Comparison of ENCODE assay signal across 1 cellular context in the genomic region with DNA sequence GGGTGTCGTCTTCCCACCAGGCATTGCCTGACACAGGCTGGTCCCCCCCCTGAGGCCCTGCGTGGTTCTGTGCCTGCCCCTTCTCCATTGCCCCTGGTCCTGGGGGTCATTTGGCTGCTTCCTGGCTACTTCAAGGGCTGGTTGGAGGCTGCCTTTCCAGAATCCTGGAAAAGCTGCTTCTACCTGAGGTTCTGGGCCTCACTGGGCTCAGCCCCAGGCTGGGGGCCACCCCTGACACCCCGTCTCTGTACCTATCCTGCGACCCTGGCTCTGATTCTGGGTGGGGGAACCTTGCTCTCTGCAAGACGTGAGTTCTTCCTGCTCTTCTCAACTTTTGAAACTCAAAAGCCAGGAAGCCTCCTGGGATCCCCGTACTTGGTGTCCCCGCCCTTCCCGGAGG.
A peak's percentile ranks its signal among the peaks of the same experiment; 100 is the strongest.
TF ChIP-seq lines count a peak whose summit lies in the region.

No MANE protein-coding gene starts in this region.

TF ChIP-seq in HepG2, 621 proteins besides CTCF, POLR2A, EP300 and RAD21 (continued from another document):
- no peak for TF ChIP-seq THYN1 (CRISPR knock-in tag; IDR thresholded peaks at IDR 0.05; ENCODE audit: borderline replicate concordance, low read depth)
- no peak for TF ChIP-seq CENPT (CRISPR knock-in tag; IDR thresholded peaks at IDR 0.05; ENCODE audit: low read depth)
- no peak for TF ChIP-seq ZNF672 (CRISPR knock-in tag; IDR thresholded peaks at IDR 0.05)
- TF ChIP-seq TBP (CRISPR knock-in tag; IDR thresholded peaks at IDR 0.05): no peak
- no peak for TF ChIP-seq ZSCAN9 (CRISPR knock-in tag; IDR thresholded peaks at IDR 0.05; ENCODE audit: borderline replicate concordance)
- TF ChIP-seq, protein P1, sequence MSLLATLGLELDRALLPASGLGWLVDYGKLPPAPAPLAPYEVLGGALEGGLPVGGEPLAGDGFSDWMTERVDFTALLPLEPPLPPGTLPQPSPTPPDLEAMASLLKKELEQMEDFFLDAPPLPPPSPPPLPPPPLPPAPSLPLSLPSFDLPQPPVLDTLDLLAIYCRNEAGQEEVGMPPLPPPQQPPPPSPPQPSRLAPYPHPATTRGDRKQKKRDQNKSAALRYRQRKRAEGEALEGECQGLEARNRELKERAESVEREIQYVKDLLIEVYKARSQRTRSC (CRISPR knock-in tag; IDR thresholded peaks at IDR 0.05; ENCODE audit: low read depth): no peak
- TF ChIP-seq, protein P2, sequence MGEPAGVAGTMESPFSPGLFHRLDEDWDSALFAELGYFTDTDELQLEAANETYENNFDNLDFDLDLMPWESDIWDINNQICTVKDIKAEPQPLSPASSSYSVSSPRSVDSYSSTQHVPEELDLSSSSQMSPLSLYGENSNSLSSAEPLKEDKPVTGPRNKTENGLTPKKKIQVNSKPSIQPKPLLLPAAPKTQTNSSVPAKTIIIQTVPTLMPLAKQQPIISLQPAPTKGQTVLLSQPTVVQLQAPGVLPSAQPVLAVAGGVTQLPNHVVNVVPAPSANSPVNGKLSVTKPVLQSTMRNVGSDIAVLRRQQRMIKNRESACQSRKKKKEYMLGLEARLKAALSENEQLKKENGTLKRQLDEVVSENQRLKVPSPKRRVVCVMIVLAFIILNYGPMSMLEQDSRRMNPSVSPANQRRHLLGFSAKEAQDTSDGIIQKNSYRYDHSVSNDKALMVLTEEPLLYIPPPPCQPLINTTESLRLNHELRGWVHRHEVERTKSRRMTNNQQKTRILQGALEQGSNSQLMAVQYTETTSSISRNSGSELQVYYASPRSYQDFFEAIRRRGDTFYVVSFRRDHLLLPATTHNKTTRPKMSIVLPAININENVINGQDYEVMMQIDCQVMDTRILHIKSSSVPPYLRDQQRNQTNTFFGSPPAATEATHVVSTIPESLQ (CRISPR knock-in tag; conservative IDR thresholded peaks at IDR 0.05): no peak
- TF ChIP-seq SNAI1 (CRISPR knock-in tag; IDR thresholded peaks at IDR 0.05; ENCODE audit: borderline replicate concordance): no peak
- no peak for TF ChIP-seq JUNB (CRISPR knock-in tag; IDR thresholded peaks at IDR 0.05; ENCODE audit: borderline replicate concordance)
- TF ChIP-seq NFE2L1 (CRISPR knock-in tag; IDR thresholded peaks at IDR 0.05; ENCODE audit: borderline replicate concordance): no peak
- TF ChIP-seq SALL1 (CRISPR knock-in tag; IDR thresholded peaks at IDR 0.05): 0 out of 2 replicates have a peak, but pooled peaks have one; percentile 14
- TF ChIP-seq SRY (CRISPR knock-in tag; IDR thresholded peaks at IDR 0.05): no peak
- TF ChIP-seq ASH2L (IDR thresholded peaks at IDR 0.05; ENCODE audit: insufficient read length, low read depth, low read length): no peak
- TF ChIP-seq, protein P3, sequence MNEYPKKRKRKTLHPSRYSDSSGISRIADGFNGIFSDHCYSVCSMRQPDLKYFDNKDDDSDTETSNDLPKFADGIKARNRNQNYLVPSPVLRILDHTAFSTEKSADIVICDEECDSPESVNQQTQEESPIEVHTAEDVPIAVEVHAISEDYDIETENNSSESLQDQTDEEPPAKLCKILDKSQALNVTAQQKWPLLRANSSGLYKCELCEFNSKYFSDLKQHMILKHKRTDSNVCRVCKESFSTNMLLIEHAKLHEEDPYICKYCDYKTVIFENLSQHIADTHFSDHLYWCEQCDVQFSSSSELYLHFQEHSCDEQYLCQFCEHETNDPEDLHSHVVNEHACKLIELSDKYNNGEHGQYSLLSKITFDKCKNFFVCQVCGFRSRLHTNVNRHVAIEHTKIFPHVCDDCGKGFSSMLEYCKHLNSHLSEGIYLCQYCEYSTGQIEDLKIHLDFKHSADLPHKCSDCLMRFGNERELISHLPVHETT (CRISPR knock-in tag; conservative IDR thresholded peaks at IDR 0.05): no peak
- no peak for TF ChIP-seq SRSF1 (optimal IDR thresholded peaks at IDR 0.05; ENCODE audit: low read depth, low read length)
- no peak for TF ChIP-seq ZMYM3 (CRISPR knock-in tag; IDR thresholded peaks at IDR 0.05)
- TF ChIP-seq, protein P4, sequence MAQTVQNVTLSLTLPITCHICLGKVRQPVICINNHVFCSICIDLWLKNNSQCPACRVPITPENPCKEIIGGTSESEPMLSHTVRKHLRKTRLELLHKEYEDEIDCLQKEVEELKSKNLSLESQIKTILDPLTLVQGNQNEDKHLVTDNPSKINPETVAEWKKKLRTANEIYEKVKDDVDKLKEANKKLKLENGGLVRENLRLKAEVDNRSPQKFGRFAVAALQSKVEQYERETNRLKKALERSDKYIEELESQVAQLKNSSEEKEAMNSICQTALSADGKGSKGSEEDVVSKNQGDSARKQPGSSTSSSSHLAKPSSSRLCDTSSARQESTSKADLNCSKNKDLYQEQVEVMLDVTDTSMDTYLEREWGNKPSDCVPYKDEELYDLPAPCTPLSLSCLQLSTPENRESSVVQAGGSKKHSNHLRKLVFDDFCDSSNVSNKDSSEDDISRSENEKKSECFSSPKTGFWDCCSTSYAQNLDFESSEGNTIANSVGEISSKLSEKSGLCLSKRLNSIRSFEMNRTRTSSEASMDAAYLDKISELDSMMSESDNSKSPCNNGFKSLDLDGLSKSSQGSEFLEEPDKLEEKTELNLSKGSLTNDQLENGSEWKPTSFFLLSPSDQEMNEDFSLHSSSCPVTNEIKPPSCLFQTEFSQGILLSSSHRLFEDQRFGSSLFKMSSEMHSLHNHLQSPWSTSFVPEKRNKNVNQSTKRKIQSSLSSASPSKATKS (CRISPR knock-in tag; IDR thresholded peaks at IDR 0.05): no peak
- TF ChIP-seq SOX13 (IDR thresholded peaks at IDR 0.05): no peak
- no peak for TF ChIP-seq SOX13 (CRISPR knock-in tag; conservative IDR thresholded peaks at IDR 0.05 in 1 of 2, IDR thresholded peaks at IDR 0.05 in 1 of 2)
- TF ChIP-seq HOXA3 (CRISPR knock-in tag; IDR thresholded peaks at IDR 0.05): no peak
- no peak for TF ChIP-seq NRL (CRISPR knock-in tag; IDR thresholded peaks at IDR 0.05; ENCODE audit: borderline replicate concordance)
- TF ChIP-seq SUZ12 (IDR thresholded peaks at IDR 0.05; ENCODE audit: low read depth, low read length): no peak
- no peak for TF ChIP-seq FOXP1 (IDR thresholded peaks at IDR 0.05)
- TF ChIP-seq FOXP1 (CRISPR knock-in tag; IDR thresholded peaks at IDR 0.05): no peak
- TF ChIP-seq EZH2 (conservative IDR thresholded peaks at IDR 0.05; ENCODE audit: low read depth, low read length): 0 out of 2 replicates have a peak, but pooled peaks have one; percentile 26
